Comparison of ENCODE assay signal across 6 cellular contexts in genomic region chr22:37906364-37907008, GRCh38. TPM values are rescaled to one million over a fixed set of nuclear protein-coding genes. Genes with fewer than 3 reads are reported as not detected.
A peak's percentile ranks its signal among the peaks of the same experiment; 100 is the strongest.
DNase-seq lines count a peak whose midpoint lies in the region; ATAC-seq and TF ChIP-seq lines count a peak whose summit lies in the region.

No MANE protein-coding gene starts in this region.

- H3K36me3 ChIP-seq in iPS DF 6.9 (ENCODE audit: control insufficient read depth, insufficient read depth, low read length) (no peaks in the 10 kb centered on the region), tibial nerve (no peaks in the 10 kb centered on the region)

- H3K9me3 ChIP-seq in iPS DF 6.9 (ENCODE audit: control insufficient read depth, insufficient read depth, low read length) (no peaks in the 10 kb centered on the region), tibial nerve (no peaks in the 10 kb centered on the region)

- DNase-seq in CD14-positive monocyte (ENCODE audit: low spot score) = no peak
- DNase-seq in activated CD8-positive, alpha-beta T cell treated with anti-CD3 and anti-CD28 coated beads, Interleukin-2, amount 10 ng/mL, durations not matched to agents 7 days and 5 days = peak; percentile 51
- DNase-seq in iPS DF 6.9 (ENCODE audit: low read depth, low spot score) = no peak
- no peak for DNase-seq in tibial nerve (ENCODE audit: low spot score in 2 of 2)

- H3K4me1 ChIP-seq in iPS DF 6.9 (ENCODE audit: control insufficient read depth, insufficient read depth, low read length) (peaks cover 8% of the 10 kb centered on the region), tibial nerve (peaks cover 0 to 51% (median 20%) of the 10 kb centered on the region in 4 donors)

- H3K27me3 ChIP-seq in iPS DF 6.9 (ENCODE audit: control insufficient read depth, insufficient read depth, low read length) (no peaks in the 10 kb centered on the region), tibial nerve (no peaks in the 10 kb centered on the region)

- peaks cover 2 to 12% (median 9%) of the 10 kb centered on the region in 3 donors for H3K27me3 Mint-ChIP-seq in CD14-positive monocyte (ENCODE audit: low read depth in 3 of 3)
- no peaks in the 10 kb centered on the region for H3K27me3 Mint-ChIP-seq in activated CD8-positive, alpha-beta T cell treated with anti-CD3 and anti-CD28 coated beads, Interleukin-2, amount 10 ng/mL, durations not matched to agents 7 days and 5 days (ENCODE audit: low read depth)

- intact Hi-C loops in CD14-positive monocyte (cut with micrococcal nuclease) = loop anchor here in 1 of 2 donors (5.0 kb wide), 1 partner anchor 46 kb away; the partner anchor contains the start of genes C22orf23 and POLR2F

- TF ChIP-seq POLR2A in tibial nerve (IDR thresholded peaks at IDR 0.05) = peak in 1 of 2 donors; percentile 3

- POLR2A ChIA-PET in activated CD8-positive, alpha-beta T cell treated with anti-CD3 and anti-CD28 coated beads, Interleukin-2, amount 10 ng/mL, durations not matched to agents 7 days and 5 days (lab: Charles Lee) = interaction anchor here (0.6 to 2.2 kb wide), 6 partner anchors 9 to 99 kb away, joined by 3 to 27 read pairs (median 4); partner anchors contain the start of gene GCAT

- peak overlapping the region; percentile 79 to 85 for H3K4me3 Mint-ChIP-seq in CD14-positive monocyte
- peak overlapping the region; percentile 70 for H3K4me3 Mint-ChIP-seq in activated CD8-positive, alpha-beta T cell treated with anti-CD3 and anti-CD28 coated beads, Interleukin-2, amount 10 ng/mL, durations not matched to agents 7 days and 5 days

- CTCF ChIA-PET in activated CD8-positive, alpha-beta T cell treated with anti-CD3 and anti-CD28 coated beads, Interleukin-2, amount 10 ng/mL, durations not matched to agents 7 days and 5 days (lab: Charles Lee) = interaction anchor here (1.0 to 1.9 kb wide), 8 partner anchors 10 to 267 kb away, joined by 3 to 19 read pairs (median 4); no protein-coding TSS in a partner anchor

- H3K36me3 Mint-ChIP-seq in CD14-positive monocyte = peaks cover 0 to 3% of the 10 kb centered on the region in 2 donors
- H3K36me3 Mint-ChIP-seq in activated CD8-positive, alpha-beta T cell treated with anti-CD3 and anti-CD28 coated beads, Interleukin-2, amount 10 ng/mL, durations not matched to agents 7 days and 5 days (ENCODE audit: low read depth) = no peaks in the 10 kb centered on the region

- no CpG with 5 or more reads among the region's 75 CpGs for WGBS in iPS DF 6.9 (ENCODE audit: insufficient coverage, insufficient read length)
- 0 to 1% methylated on average over 20 to 29 of the region's 75 CpGs for WGBS in tibial nerve, 2 donors

- peak overlapping the region in 5 of 7 donors; percentile 11 to 68 (median 46) for H3K27ac Mint-ChIP-seq in CD14-positive monocyte
- H3K27ac Mint-ChIP-seq in activated CD8-positive, alpha-beta T cell treated with anti-CD3 and anti-CD28 coated beads, Interleukin-2, amount 10 ng/mL, durations not matched to agents 7 days and 5 days = peak overlapping the region; percentile 71

- no peaks in the 10 kb centered on the region for H3K9me3 Mint-ChIP-seq in CD14-positive monocyte
- no peaks in the 10 kb centered on the region for H3K9me3 Mint-ChIP-seq in activated CD8-positive, alpha-beta T cell treated with anti-CD3 and anti-CD28 coated beads, Interleukin-2, amount 10 ng/mL, durations not matched to agents 7 days and 5 days (ENCODE audit: insufficient read depth)

- H3K27ac ChIP-seq in iPS DF 6.9 (ENCODE audit: low read length) (no peak overlapping the region), tibial nerve (peak overlapping the region; percentile 72 to 90 (median 86))

- peak overlapping the region; percentile 97 for H3K4me3 ChIP-seq in iPS DF 6.9 (ENCODE audit: low read length)
- peak overlapping the region; percentile 58 to 89 (median 71) for H3K4me3 ChIP-seq in tibial nerve

- TF ChIP-seq CTCF in CD14-positive monocyte (IDR thresholded peaks at IDR 0.05) = no peak
- no peak for TF ChIP-seq CTCF in tibial nerve (IDR thresholded peaks at IDR 0.05)

- TF ChIP-seq EP300 in tibial nerve (IDR thresholded peaks at IDR 0.05) = no peak

- ATAC-seq in HG02571 (IDR thresholded peaks at IDR 0.05; ENCODE audit: unreplicated experiment) = peak; percentile 34
- peak; percentile 48 for ATAC-seq in activated CD8-positive, alpha-beta T cell treated with anti-CD3 and anti-CD28 coated beads, Interleukin-2, amount 10 ng/mL, durations not matched to agents 7 days and 5 days
- ATAC-seq in HG03196 (IDR thresholded peaks at IDR 0.05; ENCODE audit: unreplicated experiment) = no peak

- peaks cover 29% of the 10 kb centered on the region for H3K4me1 Mint-ChIP-seq in CD14-positive monocyte
- peaks cover 37% of the 10 kb centered on the region for H3K4me1 Mint-ChIP-seq in activated CD8-positive, alpha-beta T cell treated with anti-CD3 and anti-CD28 coated beads, Interleukin-2, amount 10 ng/mL, durations not matched to agents 7 days and 5 days (ENCODE audit: low read depth)

RNA-seq across cellular contexts. Expression of gene MICALL1, which starts 0.4 kb away (rescaled TPM):
- polyA plus RNA-seq in CD14-positive monocyte = 1 to 10 TPM in 1 of 2 donors, under 1 TPM in 1; 0.51 to 1.3 TPM
- total RNA-seq in activated CD8-positive, alpha-beta T cell treated with anti-CD3 and anti-CD28 coated beads, Interleukin-2, amount 10 ng/mL, durations not matched to agents 7 days and 5 days = 10 to 100 TPM; 21.3 to 24.5 TPM
- 10 to 100 TPM; 10.7 to 34.5 (median 20.4) TPM for total RNA-seq in tibial nerve

RNA-seq across cellular contexts. Expression of gene C22orf23, which starts 46.9 kb away (rescaled TPM):
- not detected for polyA plus RNA-seq in CD14-positive monocyte
- total RNA-seq in activated CD8-positive, alpha-beta T cell treated with anti-CD3 and anti-CD28 coated beads, Interleukin-2, amount 10 ng/mL, durations not matched to agents 7 days and 5 days = not detected
- total RNA-seq in tibial nerve = under 1 TPM in 1 of 4 donors, not detected in 3; 0.21 TPM

RNA-seq across cellular contexts. Expression of gene POLR2F, which starts 47.0 kb away (rescaled TPM):
- 100 to 1,000 TPM; 143 to 182 TPM for polyA plus RNA-seq in CD14-positive monocyte
- total RNA-seq in activated CD8-positive, alpha-beta T cell treated with anti-CD3 and anti-CD28 coated beads, Interleukin-2, amount 10 ng/mL, durations not matched to agents 7 days and 5 days = 10 to 100 TPM; 71.7 to 73.8 TPM
- 100 to 1,000 TPM in 3 of 4 donors, 10 to 100 TPM in 1; 54.7 to 181 (median 120) TPM for total RNA-seq in tibial nerve

RNA-seq across cellular contexts. Expression of gene EIF3L, which starts 57.3 kb away (rescaled TPM):
- 100 to 1,000 TPM; 209 to 246 TPM for polyA plus RNA-seq in CD14-positive monocyte
- 100 to 1,000 TPM; 391 to 410 TPM for total RNA-seq in activated CD8-positive, alpha-beta T cell treated with anti-CD3 and anti-CD28 coated beads, Interleukin-2, amount 10 ng/mL, durations not matched to agents 7 days and 5 days
- 100 to 1,000 TPM; 271 to 291 (median 274) TPM for total RNA-seq in tibial nerve
